ENCODE assay signal across 8 cellular contexts in the genomic region with DNA sequence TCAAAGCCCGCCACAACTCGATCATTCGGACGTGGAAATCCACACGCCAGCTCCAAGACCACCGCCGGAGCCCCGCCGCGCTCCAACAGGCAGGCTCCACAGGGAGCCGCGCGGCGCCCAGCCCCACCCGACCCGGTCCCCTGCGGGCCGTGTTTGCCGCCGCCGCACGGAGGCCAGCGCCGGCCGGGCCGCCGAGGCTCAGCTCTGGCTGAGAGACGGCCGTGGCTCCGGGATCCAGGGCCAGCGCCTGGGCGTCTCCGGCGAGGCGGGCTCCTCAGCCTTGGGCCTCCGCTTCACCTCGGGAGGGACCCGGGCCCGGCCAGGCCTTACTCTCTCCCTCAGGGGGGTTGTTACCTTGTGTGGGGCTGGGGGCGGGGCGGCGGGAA. TPM values are rescaled to one million over a fixed set of nuclear protein-coding genes. Genes with fewer than 3 reads are reported as not detected.
DNase-seq lines count a peak whose midpoint lies in the region; ATAC-seq and TF ChIP-seq lines count a peak whose summit lies in the region.

No MANE protein-coding gene starts in this region.

- WGBS in heart left ventricle, 4 donors: 0 to 1% (median 1%) methylated on average over 23 to 42 of the region's 42 CpGs

- no peaks in the 10 kb centered on the region for H3K27me3 ChIP-seq in heart left ventricle

- H3K4me3 ChIP-seq in AG04449 (ENCODE audit: low read depth, low read length): peak overlapping the region; percentile 80
- peak overlapping the region; percentile 72 to 93 (median 86) for H3K4me3 ChIP-seq in heart left ventricle

- intact Hi-C loops in activated B cell treated with CpG ODN at 0.5 μM for 24 hours (cut with micrococcal nuclease) (loop anchor here (1.0 to 10.0 kb wide), 3 partner anchors 78 to 1840 kb away; no protein-coding TSS in a partner anchor), heart left ventricle (cut with DNase I) (no loop called here), sciatic nerve (cut with DNase I) (no loop called here)

- peaks cover 53% of the 10 kb centered on the region for H3K4me1 Mint-ChIP-seq in activated B cell treated with CpG ODN at 0.5 μM for 24 hours

- H3K27ac Mint-ChIP-seq in activated B cell treated with CpG ODN at 0.5 μM for 24 hours: peak overlapping the region; percentile 99

- peaks cover 0 to 58% (median 45%) of the 10 kb centered on the region in 12 donors for H3K4me1 ChIP-seq in heart left ventricle

- H3K27me3 Mint-ChIP-seq in activated B cell treated with CpG ODN at 0.5 μM for 24 hours: no peaks in the 10 kb centered on the region

- H3K27ac ChIP-seq in heart left ventricle: peak overlapping the region; percentile 81 to 96 (median 92)

- TF ChIP-seq CTCF in AG04449 (IDR thresholded peaks at IDR 0.05; ENCODE audit: insufficient read depth, low read length, missing control alignments): no peak
- no peak for TF ChIP-seq CTCF in activated B cell treated with CpG ODN at 0.5 μM for 24 hours (IDR thresholded peaks at IDR 0.05)
- no peak for TF ChIP-seq CTCF in heart left ventricle (IDR thresholded peaks at IDR 0.05)
- no peak for TF ChIP-seq CTCF in GM20000 (IDR thresholded peaks at IDR 0.05; ENCODE audit: extremely low read depth, missing control alignments)

- CTCF ChIA-PET in AG04449 (lab: Yijun Ruan, JAX) (interaction anchor here (0.9 to 8.2 kb wide), 13 partner anchors 9 to 306 kb away, joined by 3 to 171 read pairs (median 4); no protein-coding TSS in a partner anchor), activated B cell treated with CpG ODN at 0.5 μM for 24 hours (lab: Charles Lee) (interaction anchor here (0.6 to 6.8 kb wide), 9 partner anchors 10 to 349 kb away, joined by 3 to 80 read pairs (median 4); no protein-coding TSS in a partner anchor)

- no peak for TF ChIP-seq POLR2A in heart left ventricle (IDR thresholded peaks at IDR 0.05)

- DNase-seq in AG04449 (ENCODE audit: low read depth, low spot score) (no peak), activated B cell treated with CpG ODN at 0.5 μM for 24 hours (no peak), heart left ventricle (peak in 1 of 5 donors; percentile 32), sciatic nerve (ENCODE audit: low spot score) (no peak), GM20000 (ENCODE audit: low spot score) (no peak)

- peaks cover 41% of the 10 kb centered on the region for H3K36me3 Mint-ChIP-seq in activated B cell treated with CpG ODN at 0.5 μM for 24 hours (ENCODE audit: low read depth)

- H3K4me3 Mint-ChIP-seq in activated B cell treated with CpG ODN at 0.5 μM for 24 hours: peak overlapping the region; percentile 95

- ATAC-seq in GM18867 (IDR thresholded peaks at IDR 0.05; ENCODE audit: unreplicated experiment) (peak; percentile 36), HG03097 (IDR thresholded peaks at IDR 0.05; ENCODE audit: low FRiP score, unreplicated experiment) (peak; percentile 25), activated B cell treated with CpG ODN at 0.5 μM for 24 hours (ENCODE audit: low read depth) (peak; percentile 45), heart left ventricle (peak; percentile 64 to 79 (median 68)), sciatic nerve (peak; percentile 69), GM18873 (IDR thresholded peaks at IDR 0.05; ENCODE audit: low FRiP score, unreplicated experiment) (no peak)

- POLR2A ChIA-PET in AG04449 (lab: Yijun Ruan, JAX): interaction anchor here (0.5 to 1.4 kb wide), 3 partner anchors 12 to 608 kb away, joined by 3 to 5 read pairs (median 3); a partner anchor contains a TSS
- POLR2A ChIA-PET in activated B cell treated with CpG ODN at 0.5 μM for 24 hours (lab: Charles Lee): interaction anchor here (0.6 to 3.5 kb wide), 32 partner anchors 19 to 615 kb away, joined by 3 to 43 read pairs (median 7); a partner anchor contains a TSS

- no peaks in the 10 kb centered on the region for H3K9me3 ChIP-seq in heart left ventricle

- peaks cover 0 to 40% (median 36%) of the 10 kb centered on the region in 9 donors for H3K36me3 ChIP-seq in heart left ventricle

- no peaks in the 10 kb centered on the region for H3K9me3 Mint-ChIP-seq in activated B cell treated with CpG ODN at 0.5 μM for 24 hours

RNA-seq across cellular contexts. Expression of a gene that starts 0.3 kb away (rescaled TPM):
- 32.7 and 35.6 TPM in 2 replicates for total RNA-seq in activated B cell treated with CpG ODN at 0.5 μM for 24 hours
- total RNA-seq in heart left ventricle: 10 to 100 TPM in 7 of 9 donors, 1 to 10 TPM in 2; 5.2 to 23.1 (median 20.7) TPM
- 10 to 100 TPM in 1 of 2 donors, 1 to 10 TPM in 1; 7.5 to 13.1 TPM for polyA plus RNA-seq in heart left ventricle
- 35.4 TPM for total RNA-seq in sciatic nerve
